Comparison of ENCODE assay signal across 25 cellular contexts in the genomic region with DNA sequence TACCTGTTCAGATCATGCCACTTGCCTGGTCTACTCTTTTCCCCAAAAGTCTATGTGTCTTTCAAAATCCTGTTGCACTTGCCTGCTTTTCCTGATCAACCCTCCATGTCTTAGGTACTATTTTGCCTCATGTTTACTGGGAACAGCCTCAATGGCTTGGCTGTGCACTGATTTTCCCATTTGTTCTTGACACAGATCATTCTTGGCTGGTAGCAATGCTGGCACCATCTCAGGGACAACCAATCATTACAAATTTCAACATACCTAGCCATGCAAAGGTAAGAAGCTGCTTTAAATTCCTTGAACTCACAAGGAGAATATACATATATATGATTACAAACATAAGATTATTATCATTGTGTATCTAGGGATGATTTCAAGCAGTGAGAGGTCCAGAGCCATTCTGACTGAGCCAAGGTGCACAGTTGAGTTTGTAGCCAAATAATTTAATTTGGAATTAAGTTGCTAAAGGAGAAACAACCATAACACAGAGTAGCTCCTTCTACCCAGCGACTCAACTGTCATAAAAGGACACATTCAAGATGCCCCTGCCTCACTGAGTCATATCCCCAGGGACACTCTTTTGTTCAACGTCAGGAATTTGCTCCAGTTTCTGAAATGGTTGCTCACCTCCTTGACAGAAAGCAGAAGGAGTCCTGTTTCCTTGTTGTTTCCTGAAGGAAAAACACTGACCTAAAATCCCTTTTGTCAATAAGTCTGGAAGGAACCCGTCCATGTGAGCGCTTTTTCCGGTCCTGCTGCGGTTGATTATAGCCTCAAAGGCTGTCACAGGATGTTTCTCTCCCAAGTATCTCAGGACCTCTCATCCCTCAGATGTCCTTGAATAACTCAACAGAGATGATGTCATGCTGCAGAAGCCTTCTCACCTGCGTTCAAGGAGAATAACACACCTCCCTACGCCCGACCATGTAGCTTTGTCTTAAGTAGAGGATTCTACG.
A peak's percentile ranks its signal among the peaks of the same experiment; 100 is the strongest.
DNase-seq lines count a peak whose midpoint lies in the region; ATAC-seq and TF ChIP-seq lines count a peak whose summit lies in the region.
"Had no signal": no experiment of that assay in that cellular context is flagged by ENCODE, and none has a peak within 500 bp of the region (broad histone marks: within the 10 kb centered on the region; RNA-seq: fewer than 3 reads in every experiment).

No MANE protein-coding gene starts in this region.

- CTCF ChIA-PET in CD4-positive, alpha-beta T cell (lab: Charles Lee) = interaction anchor here (1.2 to 1.3 kb wide), 2 partner anchors 8 to 20 kb away, joined by 3 read pairs; no protein-coding TSS in a partner anchor

- H3K4me3 Mint-ChIP-seq in CD4-positive, alpha-beta T cell = no peak overlapping the region
- H3K4me3 Mint-ChIP-seq: activated naive CD8-positive, alpha-beta T cell treated with anti-CD3 and anti-CD28 coated beads for 36 hours; immature natural killer cell; memory B cell; naive thymus-derived CD4-positive, alpha-beta T cell had no signal

- no peaks in the 10 kb centered on the region for H3K4me1 ChIP-seq in right atrium auricular region
- H3K4me1 ChIP-seq in liver (ENCODE audit: control insufficient read depth in 4 of 4, insufficient read depth in 4 of 4, low read length in 3 of 4) = peaks cover 0 to 10% (median 4%) of the 10 kb centered on the region in 4 donors
- H3K4me1 ChIP-seq: Peyer's patch had no signal

- TF ChIP-seq CTCF in right atrium auricular region (IDR thresholded peaks at IDR 0.05) (no peak), liver (IDR thresholded peaks at IDR 0.05; ENCODE audit: low read depth, low read length, missing input control) (no peak), GM13977 (IDR thresholded peaks at IDR 0.05; ENCODE audit: extremely low read depth, insufficient read depth, missing control alignments) (no peak)
- TF ChIP-seq CTCF in CD4-positive, alpha-beta T cell (IDR thresholded peaks at IDR 0.05) = no peak

- H3K4me1 Mint-ChIP-seq in CD4-positive, alpha-beta T cell (ENCODE audit: low read depth) = no peaks in the 10 kb centered on the region
- H3K4me1 Mint-ChIP-seq: immature natural killer cell; memory B cell; naive thymus-derived CD4-positive, alpha-beta T cell had no signal

- H3K4me3 ChIP-seq in right atrium auricular region (no peak overlapping the region), liver (ENCODE audit: low read depth in 1 of 3, low read length in 3 of 3) (no peak overlapping the region)
- H3K4me3 ChIP-seq: Peyer's patch, skin epidermis had no signal

- no peak overlapping the region for H3K9ac ChIP-seq in liver (ENCODE audit: low read depth in 1 of 2, low read length in 2 of 2)

- no peaks in the 10 kb centered on the region for H3K36me3 Mint-ChIP-seq in CD4-positive, alpha-beta T cell (ENCODE audit: low read depth)
- H3K36me3 Mint-ChIP-seq: activated naive CD8-positive, alpha-beta T cell treated with anti-CD3 and anti-CD28 coated beads for 36 hours; immature natural killer cell; memory B cell; naive thymus-derived CD4-positive, alpha-beta T cell had no signal

- H3K27me3 ChIP-seq in right atrium auricular region = no peaks in the 10 kb centered on the region
- no peaks in the 10 kb centered on the region for H3K27me3 ChIP-seq in liver (ENCODE audit: control insufficient read depth in 4 of 4, insufficient read depth in 4 of 4, low read length in 3 of 4)
- no peaks in the 10 kb centered on the region for H3K27me3 ChIP-seq in CD4-positive, alpha-beta T cell (ENCODE audit: control insufficient read depth, insufficient read depth, low read length)
- H3K27me3 ChIP-seq: Peyer's patch had no signal

- no peaks in the 10 kb centered on the region for H3K9me3 Mint-ChIP-seq in CD4-positive, alpha-beta T cell
- H3K9me3 Mint-ChIP-seq: immature natural killer cell, memory B cell had no signal

- TF ChIP-seq RAD21 in liver (IDR thresholded peaks at IDR 0.05) = peak; percentile 2 to 39

- no peak overlapping the region for H3K27ac Mint-ChIP-seq in CD4-positive, alpha-beta T cell
- H3K27ac Mint-ChIP-seq: activated naive CD8-positive, alpha-beta T cell treated with anti-CD3 and anti-CD28 coated beads for 36 hours; immature natural killer cell; memory B cell; naive thymus-derived CD4-positive, alpha-beta T cell had no signal

- H3K27me3 Mint-ChIP-seq in CD4-positive, alpha-beta T cell = no peaks in the 10 kb centered on the region
- H3K27me3 Mint-ChIP-seq: memory B cell had no signal

- POLR2A ChIA-PET in CD4-positive, alpha-beta T cell (lab: Charles Lee) = no interaction called here

- DNase-seq in left ventricle myocardium superior (no peak), right atrium auricular region (ENCODE audit: low spot score) (no peak), cerebellar cortex (ENCODE audit: low spot score) (peak; percentile 35), medulla oblongata (ENCODE audit: extremely low spot score) (no peak), GM13977 (ENCODE audit: low spot score) (no peak)
- DNase-seq in CD4-positive, alpha-beta T cell = no peak
- DNase-seq in activated CD4-positive, alpha-beta T cell treated with anti-CD3 and anti-CD28 coated beads for 4 hours = no peak
- DNase-seq: activated CD4-positive, CD25-positive, alpha-beta regulatory T cell treated with anti-CD3 and anti-CD28 coated beads, Interleukin-2, amount 50 U/mL, for 72 hours; activated naive CD8-positive, alpha-beta T cell treated with anti-CD3 and anti-CD28 coated beads for 36 hours; DMS79; head of caudate nucleus; immature natural killer cell; IMR-90; MM.1S; naive thymus-derived CD4-positive, alpha-beta T cell; NCI-H187; NCI-H446; Peyer's patch; posterior cingulate gyrus; T1000 had no signal

- intact Hi-C loops in left ventricle myocardium superior (cut with micrococcal nuclease) = no loop called here
- intact Hi-C loops in CD4-positive, alpha-beta T cell (cut with DNase I, micrococcal nuclease) = no loop called here

- 76% methylated on average over 10 of the region's 10 CpGs for WGBS in liver

- in situ Hi-C loops in GM13977 (cut with MboI; ENCODE audit: low pct_unique_long_range_greater_than_20kb, low sequenced_read_pairs, unreplicated experiment) = no loop called here

- H3K9me3 ChIP-seq in right atrium auricular region = no peaks in the 10 kb centered on the region
- no peaks in the 10 kb centered on the region for H3K9me3 ChIP-seq in liver (ENCODE audit: control insufficient read depth in 4 of 4, low read length in 3 of 4)
- H3K9me3 ChIP-seq in CD4-positive, alpha-beta T cell (ENCODE audit: control insufficient read depth, low read length) = no peaks in the 10 kb centered on the region
- H3K9me3 ChIP-seq: Peyer's patch had no signal

- H3K36me3 ChIP-seq in right atrium auricular region (no peaks in the 10 kb centered on the region), liver (ENCODE audit: control insufficient read depth in 4 of 4, insufficient read depth in 3 of 4, low read depth in 1 of 4, low read length in 3 of 4) (no peaks in the 10 kb centered on the region)
- H3K36me3 ChIP-seq: Peyer's patch had no signal

- H3K27ac ChIP-seq in right atrium auricular region (no peak overlapping the region), liver (ENCODE audit: low read depth in 1 of 2, low read length in 2 of 2) (peak overlapping the region in 1 of 2 donors; percentile 4)
- no peak overlapping the region for H3K27ac ChIP-seq in CD4-positive, alpha-beta T cell (ENCODE audit: low read depth, low read length)
- H3K27ac ChIP-seq: HL-60, Peyer's patch had no signal

- peak; percentile 43 for ATAC-seq in left ventricle myocardium superior
- ATAC-seq in CD4-positive, alpha-beta T cell (ENCODE audit: poor library complexity) = no peak
- ATAC-seq: naive thymus-derived CD4-positive, alpha-beta T cell; SK-N-SH treated with all-trans-retinoic acid at 6 μM for 48 hours had no signal

TF ChIP-seq in liver, 16 proteins besides CTCF, POLR2A, EP300 and RAD21 (continues in another document):
- TF ChIP-seq YY1 (IDR thresholded peaks at IDR 0.05) = peak; percentile 32
- peak; percentile 20 for TF ChIP-seq SP1 (IDR thresholded peaks at IDR 0.05)
- no peak for TF ChIP-seq NR2F2 (IDR thresholded peaks at IDR 0.05)
- TF ChIP-seq HNF4A (conservative IDR thresholded peaks at IDR 0.05) = peak; percentile 26 to 45
- peak in 1 of 2 donors; percentile 36 for TF ChIP-seq JUND (IDR thresholded peaks at IDR 0.05)
- TF ChIP-seq, protein P1, sequence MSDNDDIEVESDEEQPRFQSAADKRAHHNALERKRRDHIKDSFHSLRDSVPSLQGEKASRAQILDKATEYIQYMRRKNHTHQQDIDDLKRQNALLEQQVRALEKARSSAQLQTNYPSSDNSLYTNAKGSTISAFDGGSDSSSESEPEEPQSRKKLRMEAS (IDR thresholded peaks at IDR 0.05) = no peak
- TF ChIP-seq, protein P2, sequence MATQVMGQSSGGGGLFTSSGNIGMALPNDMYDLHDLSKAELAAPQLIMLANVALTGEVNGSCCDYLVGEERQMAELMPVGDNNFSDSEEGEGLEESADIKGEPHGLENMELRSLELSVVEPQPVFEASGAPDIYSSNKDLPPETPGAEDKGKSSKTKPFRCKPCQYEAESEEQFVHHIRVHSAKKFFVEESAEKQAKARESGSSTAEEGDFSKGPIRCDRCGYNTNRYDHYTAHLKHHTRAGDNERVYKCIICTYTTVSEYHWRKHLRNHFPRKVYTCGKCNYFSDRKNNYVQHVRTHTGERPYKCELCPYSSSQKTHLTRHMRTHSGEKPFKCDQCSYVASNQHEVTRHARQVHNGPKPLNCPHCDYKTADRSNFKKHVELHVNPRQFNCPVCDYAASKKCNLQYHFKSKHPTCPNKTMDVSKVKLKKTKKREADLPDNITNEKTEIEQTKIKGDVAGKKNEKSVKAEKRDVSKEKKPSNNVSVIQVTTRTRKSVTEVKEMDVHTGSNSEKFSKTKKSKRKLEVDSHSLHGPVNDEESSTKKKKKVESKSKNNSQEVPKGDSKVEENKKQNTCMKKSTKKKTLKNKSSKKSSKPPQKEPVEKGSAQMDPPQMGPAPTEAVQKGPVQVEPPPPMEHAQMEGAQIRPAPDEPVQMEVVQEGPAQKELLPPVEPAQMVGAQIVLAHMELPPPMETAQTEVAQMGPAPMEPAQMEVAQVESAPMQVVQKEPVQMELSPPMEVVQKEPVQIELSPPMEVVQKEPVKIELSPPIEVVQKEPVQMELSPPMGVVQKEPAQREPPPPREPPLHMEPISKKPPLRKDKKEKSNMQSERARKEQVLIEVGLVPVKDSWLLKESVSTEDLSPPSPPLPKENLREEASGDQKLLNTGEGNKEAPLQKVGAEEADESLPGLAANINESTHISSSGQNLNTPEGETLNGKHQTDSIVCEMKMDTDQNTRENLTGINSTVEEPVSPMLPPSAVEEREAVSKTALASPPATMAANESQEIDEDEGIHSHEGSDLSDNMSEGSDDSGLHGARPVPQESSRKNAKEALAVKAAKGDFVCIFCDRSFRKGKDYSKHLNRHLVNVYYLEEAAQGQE (IDR thresholded peaks at IDR 0.05) = no peak
- no peak for TF ChIP-seq EGR1 (IDR thresholded peaks at IDR 0.05; ENCODE audit: low read depth in 2 of 2)
